8 cellular contexts compared by ENCODE assay signal in the genomic region with DNA sequence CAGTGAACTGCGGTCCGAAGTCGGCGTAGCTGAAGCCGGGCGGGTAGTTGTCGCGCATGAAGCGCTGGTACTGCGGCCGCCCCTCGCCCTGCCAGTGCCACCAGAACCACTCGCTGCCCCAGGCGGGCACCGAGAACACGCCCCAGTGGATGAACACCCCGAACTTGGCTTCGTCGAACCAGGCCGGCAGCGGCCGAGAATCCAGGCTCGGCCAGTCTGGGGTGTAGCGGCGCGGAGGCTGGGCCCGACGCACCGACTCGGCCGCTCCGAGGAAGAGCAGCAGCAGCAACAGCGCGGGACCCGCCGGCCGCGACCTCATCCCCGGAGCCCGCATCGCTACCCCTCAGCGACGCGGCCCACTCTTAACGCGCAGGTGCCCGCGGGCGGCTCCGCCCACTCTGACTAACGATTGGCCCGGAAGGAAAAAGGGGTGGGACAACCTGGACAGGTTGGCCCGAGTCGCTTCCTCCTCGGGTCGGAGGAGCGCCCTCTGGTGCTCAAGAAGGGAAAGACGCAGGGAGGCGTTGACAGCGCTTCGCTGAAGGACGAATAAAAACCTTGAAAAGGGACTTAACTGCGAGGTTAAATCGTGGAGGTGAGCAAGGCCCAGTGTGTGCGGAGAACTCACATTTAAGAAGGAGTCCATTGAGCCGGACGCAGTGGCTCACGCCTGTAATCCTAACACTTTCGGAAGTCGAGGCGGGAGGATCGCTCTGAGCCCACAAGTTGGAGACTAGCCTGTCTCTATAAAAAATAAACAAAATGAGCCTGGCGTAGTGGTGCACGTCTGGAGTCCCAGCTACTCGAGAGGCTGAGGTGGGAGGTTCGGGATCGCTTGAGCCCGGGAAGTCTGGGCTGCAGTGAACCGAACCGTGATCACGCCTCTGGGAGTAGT. TPM values are rescaled to one million over a fixed set of nuclear protein-coding genes. Genes with fewer than 3 reads are reported as not detected.
DNase-seq lines count a peak whose midpoint lies in the region; TF ChIP-seq lines count a peak whose summit lies in the region.

FUCA1 (minus strand) TSS at position 338 of the 895 bp plus-strand sequence; CDS start at position 334, 4 bp downstream.

- H3K9me3 Mint-ChIP-seq in neural crest cell: no peaks in the 10 kb centered on the region

- peak within 1 kb of the TSS; percentile 86 for H3K4me3 Mint-ChIP-seq in neural crest cell

- peak; percentile 88 for DNase-seq in ELR (ENCODE audit: low read depth)
- peak; percentile 55 for DNase-seq in GOT3 (lab: John Stamatoyannopoulos, UW)
- peak; percentile 62 for DNase-seq in LNCaP clone FGC (ENCODE audit: low read depth)
- DNase-seq in activated gamma-delta T cell (lab: John Stamatoyannopoulos, UW): peak; percentile 82
- DNase-seq in foreskin fibroblast: peak; percentile 74 to 95
- peak; percentile 88 for DNase-seq in neural crest cell (ENCODE audit: low read depth, low spot score)

- peak; percentile 94 for TF ChIP-seq POLR2A in Raji (IDR thresholded peaks at IDR 0.05; ENCODE audit: insufficient read depth, low read depth, low read length)

- peak within 1 kb of the TSS; percentile 60 for H3K4me3 ChIP-seq in LNCaP clone FGC (ENCODE audit: low read depth, low read length)
- H3K4me3 ChIP-seq in foreskin fibroblast (ENCODE audit: low read depth in 1 of 2, low read length in 2 of 2): peak within 1 kb of the TSS; percentile 63 to 65
- peak within 1 kb of the TSS; percentile 61 to 93 for H3K4me3 ChIP-seq in stomach smooth muscle (ENCODE audit: low read length in 2 of 2)

- peaks cover 8% of the 10 kb centered on the region in 2 donors for H3K36me3 ChIP-seq in stomach smooth muscle (ENCODE audit: control insufficient read depth in 2 of 2, insufficient read depth in 2 of 2, low read length in 2 of 2)

- H3K27me3 ChIP-seq in stomach smooth muscle (ENCODE audit: control insufficient read depth in 1 of 2, insufficient read depth in 2 of 2, low read length in 2 of 2): no peaks in the 10 kb centered on the region

- H3K36me3 Mint-ChIP-seq in neural crest cell (ENCODE audit: low read depth): no peaks in the 10 kb centered on the region

- H3K27ac ChIP-seq in stomach smooth muscle (ENCODE audit: low read length): peak within 1 kb of the TSS; percentile 66

- H3K27me3 Mint-ChIP-seq in neural crest cell (ENCODE audit: low read depth): peaks cover 46% of the 10 kb centered on the region

- H3K27ac Mint-ChIP-seq in neural crest cell (ENCODE audit: unreplicated experiment): peak within 1 kb of the TSS; percentile 43

- peaks cover 8% of the 10 kb centered on the region for H3K4me1 ChIP-seq in stomach smooth muscle (ENCODE audit: control insufficient read depth, insufficient read depth, low read length)

- TF ChIP-seq CTCF in LNCaP clone FGC (IDR thresholded peaks at IDR 0.05; ENCODE audit: control insufficient read depth, extremely low read depth, insufficient read depth): peak; percentile 59
- TF ChIP-seq CTCF in foreskin fibroblast (IDR thresholded peaks at IDR 0.05; ENCODE audit: low read depth, low read length): peak; percentile 97
- TF ChIP-seq CTCF in neural crest cell (conservative IDR thresholded peaks at IDR 0.05): peak; percentile 99

- peaks cover 13% of the 10 kb centered on the region for H3K4me1 Mint-ChIP-seq in neural crest cell

- H3K9ac ChIP-seq in stomach smooth muscle (ENCODE audit: low read length in 2 of 2): peak within 1 kb of the TSS; percentile 69 to 85

- no peaks in the 10 kb centered on the region for H3K9me3 ChIP-seq in stomach smooth muscle (ENCODE audit: control insufficient read depth in 2 of 2, low read length in 2 of 2)

RNA-seq across cellular contexts. Expression of gene FUCA1, which starts in this region (rescaled TPM):
- 6.7 and 7.6 TPM in 2 replicates for total RNA-seq in neural crest cell

Comparison
In these comparisons a context has a peak if more than half of its experiments do, and no peak if none do; other contexts are left out.
1. Peak in every context shown above with its lines: DNase-seq, H3K4me3 ChIP-seq and H3K27ac ChIP-seq.